8 cellular contexts compared by ENCODE assay signal in genomic region chr1:39788426-39788757, GRCh38. TPM values are rescaled to one million over a fixed set of nuclear protein-coding genes. Genes with fewer than 3 reads are reported as not detected.
DNase-seq lines count a peak whose midpoint lies in the region; ATAC-seq and TF ChIP-seq lines count a peak whose summit lies in the region.

No MANE protein-coding gene starts in this region.

- no peaks in the 10 kb centered on the region for H3K9me3 Mint-ChIP-seq in activated naive CD8-positive, alpha-beta T cell treated with anti-CD3 and anti-CD28 coated beads for 36 hours
- H3K9me3 Mint-ChIP-seq in activated naive CD8-positive, alpha-beta T cell treated with anti-CD3 and anti-CD28 coated beads, Interleukin-2, amount 50 U/mL, for 24 hours, result no peaks in the 10 kb centered on the region

- DNase-seq in activated naive CD8-positive, alpha-beta T cell treated with anti-CD3 and anti-CD28 coated beads for 36 hours, result peak; percentile 8
- no peak for DNase-seq in activated naive CD8-positive, alpha-beta T cell treated with anti-CD3 and anti-CD28 coated beads, Interleukin-2, amount 50 U/mL, for 24 hours
- DNase-seq in SK-N-MC (ENCODE audit: low read depth, low spot score), result no peak
- no peak for DNase-seq in right lobe of liver
- no peak for DNase-seq in upper lobe of right lung
- DNase-seq in NCI-H2196 (lab: John Stamatoyannopoulos, UW; ENCODE audit: unreplicated experiment), result no peak
- DNase-seq in SW480 (ENCODE audit: low spot score), result no peak
- DNase-seq in HT-29 (ENCODE audit: low spot score), result no peak

- TF ChIP-seq CTCF in right lobe of liver (IDR thresholded peaks at IDR 0.05) (no peak), upper lobe of right lung (IDR thresholded peaks at IDR 0.05) (no peak)

- TF ChIP-seq POLR2A in right lobe of liver (IDR thresholded peaks at IDR 0.05), result no peak

- ATAC-seq in activated naive CD8-positive, alpha-beta T cell treated with anti-CD3 and anti-CD28 coated beads, Interleukin-2, amount 50 U/mL, for 24 hours, result no peak
- peak in 2 of 4 donors; percentile 6 to 46 for ATAC-seq in right lobe of liver
- ATAC-seq in upper lobe of right lung, result peak; percentile 26

- no peak overlapping the region for H3K4me3 Mint-ChIP-seq in activated naive CD8-positive, alpha-beta T cell treated with anti-CD3 and anti-CD28 coated beads for 36 hours
- no peak overlapping the region for H3K4me3 Mint-ChIP-seq in activated naive CD8-positive, alpha-beta T cell treated with anti-CD3 and anti-CD28 coated beads, Interleukin-2, amount 50 U/mL, for 24 hours

- H3K27me3 ChIP-seq in right lobe of liver (no peaks in the 10 kb centered on the region), upper lobe of right lung (peaks cover 20% of the 10 kb centered on the region)

- WGBS in right lobe of liver (ENCODE audit: insufficient coverage, low coverage, low lambda C conversion rate, missing lambda C conversion rate), result no CpG with 5 or more reads among the region's 51 CpGs

- H3K36me3 ChIP-seq in SK-N-MC (ENCODE audit: insufficient read depth, low read length) (no peaks in the 10 kb centered on the region), right lobe of liver (no peaks in the 10 kb centered on the region), upper lobe of right lung (no peaks in the 10 kb centered on the region)

- H3K27ac Mint-ChIP-seq in activated naive CD8-positive, alpha-beta T cell treated with anti-CD3 and anti-CD28 coated beads for 36 hours, result no peak overlapping the region
- H3K27ac Mint-ChIP-seq in activated naive CD8-positive, alpha-beta T cell treated with anti-CD3 and anti-CD28 coated beads, Interleukin-2, amount 50 U/mL, for 24 hours, result no peak overlapping the region

- intact Hi-C loops in right lobe of liver (cut with DNase I), result no loop called here
- intact Hi-C loops in upper lobe of right lung (cut with DNase I), result no loop called here

- no peak overlapping the region for H3K9ac ChIP-seq in SK-N-MC (ENCODE audit: insufficient read length)

- H3K36me3 Mint-ChIP-seq in activated naive CD8-positive, alpha-beta T cell treated with anti-CD3 and anti-CD28 coated beads for 36 hours, result peaks cover 2% of the 10 kb centered on the region
- no peaks in the 10 kb centered on the region for H3K36me3 Mint-ChIP-seq in activated naive CD8-positive, alpha-beta T cell treated with anti-CD3 and anti-CD28 coated beads, Interleukin-2, amount 50 U/mL, for 24 hours (ENCODE audit: low read depth)

- H3K4me1 ChIP-seq in right lobe of liver, result no peaks in the 10 kb centered on the region
- H3K4me1 ChIP-seq in upper lobe of right lung, result no peaks in the 10 kb centered on the region

- peak overlapping the region; percentile 73 for H3K4me3 ChIP-seq in SK-N-MC
- H3K4me3 ChIP-seq in right lobe of liver, result peak overlapping the region; percentile 31 to 56 (median 52)
- peak overlapping the region; percentile 58 for H3K4me3 ChIP-seq in upper lobe of right lung

- no peak overlapping the region for H3K27ac ChIP-seq in SK-N-MC
- no peak overlapping the region for H3K27ac ChIP-seq in right lobe of liver
- no peak overlapping the region for H3K27ac ChIP-seq in upper lobe of right lung

- H3K9me3 ChIP-seq in SK-N-MC (ENCODE audit: low read depth, low read length) (no peaks in the 10 kb centered on the region), right lobe of liver (no peaks in the 10 kb centered on the region), upper lobe of right lung (no peaks in the 10 kb centered on the region)

- peaks cover 44% of the 10 kb centered on the region for H3K27me3 Mint-ChIP-seq in activated naive CD8-positive, alpha-beta T cell treated with anti-CD3 and anti-CD28 coated beads for 36 hours
- peaks cover 32% of the 10 kb centered on the region for H3K27me3 Mint-ChIP-seq in activated naive CD8-positive, alpha-beta T cell treated with anti-CD3 and anti-CD28 coated beads, Interleukin-2, amount 50 U/mL, for 24 hours

- peaks cover 7% of the 10 kb centered on the region for H3K4me1 Mint-ChIP-seq in activated naive CD8-positive, alpha-beta T cell treated with anti-CD3 and anti-CD28 coated beads for 36 hours
- peaks cover 8% of the 10 kb centered on the region for H3K4me1 Mint-ChIP-seq in activated naive CD8-positive, alpha-beta T cell treated with anti-CD3 and anti-CD28 coated beads, Interleukin-2, amount 50 U/mL, for 24 hours

RNA-seq across cellular contexts. Expression of gene BMP8B, which starts 0.3 kb away (rescaled TPM):
- total RNA-seq in activated naive CD8-positive, alpha-beta T cell treated with anti-CD3 and anti-CD28 coated beads for 36 hours, result under 1 TPM; 0.12 to 0.20 TPM
- total RNA-seq in right lobe of liver (1 to 10 TPM in 2 of 6 experiments, under 1 TPM in 4; 0.04 to 2.2 (median 0.79) TPM), upper lobe of right lung (2.7 TPM)
- total RNA-seq in HT-29 (2014; rRNA removed; shearing (Covaris generic)), result 2.9 and 3.5 TPM in 2 replicates

RNA-seq across cellular contexts. Expression of gene OXCT2, which starts 17.2 kb away (rescaled TPM):
- 1 to 10 TPM; 3.8 to 5.7 TPM for total RNA-seq in activated naive CD8-positive, alpha-beta T cell treated with anti-CD3 and anti-CD28 coated beads for 36 hours
- total RNA-seq in right lobe of liver (1 to 10 TPM in 2 of 6 experiments, under 1 TPM in 3, not detected in 1; 0.12 to 2.4 (median 0.35) TPM), upper lobe of right lung (0.43 TPM)
- total RNA-seq in HT-29 (2014; rRNA removed; shearing (Covaris generic)), result 3.4 and 4.6 TPM in 2 replicates

RNA-seq across cellular contexts. Expression of gene PPIE, which starts 49.7 kb away (rescaled TPM):
- 10 to 100 TPM; 66.9 to 68.0 TPM for total RNA-seq in activated naive CD8-positive, alpha-beta T cell treated with anti-CD3 and anti-CD28 coated beads for 36 hours
- total RNA-seq in right lobe of liver (10 to 100 TPM; 16.2 to 24.9 (median 20.7) TPM), upper lobe of right lung (36.5 TPM)
- total RNA-seq in HT-29 (2014; rRNA removed; shearing (Covaris generic)), result 34.8 and 38.8 TPM in 2 replicates
